Comparison of ENCODE assay signal across 31 cellular contexts in the genomic region with DNA sequence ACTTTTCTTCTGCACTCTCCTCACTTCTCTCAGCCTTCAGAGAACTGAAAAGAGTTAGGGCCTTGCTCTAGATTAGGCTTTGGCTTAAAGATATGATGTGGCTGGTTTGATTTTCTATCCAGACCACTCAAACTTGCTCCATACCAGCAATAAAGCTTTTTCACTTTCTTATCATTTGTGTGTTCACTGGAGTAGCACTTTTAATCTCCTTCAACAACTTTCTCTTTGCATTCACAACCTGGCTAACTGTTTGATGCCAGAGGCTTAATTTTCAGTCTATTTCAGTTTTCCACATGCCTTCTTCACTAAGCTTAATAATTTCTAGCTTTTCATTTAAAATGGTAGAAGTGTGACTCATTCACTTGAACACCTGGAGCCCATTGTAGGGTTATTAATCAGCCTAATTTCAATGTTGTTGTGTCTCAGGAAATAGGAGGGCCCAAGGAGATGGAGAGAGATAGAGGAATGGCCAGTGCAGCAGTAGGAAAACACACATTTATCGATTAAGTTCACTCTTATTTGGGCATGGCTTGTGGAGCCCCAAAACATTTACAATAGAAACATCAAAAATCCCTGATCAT. TPM values are rescaled to one million over a fixed set of nuclear protein-coding genes. Genes with fewer than 3 reads are reported as not detected.
DNase-seq lines count a peak whose midpoint lies in the region; ATAC-seq and TF ChIP-seq lines count a peak whose summit lies in the region.
"Had no signal": no experiment of that assay in that cellular context is flagged by ENCODE, and none has a peak within 500 bp of the region (broad histone marks: within the 10 kb centered on the region; RNA-seq: fewer than 3 reads in every experiment).

No MANE protein-coding gene starts in this region.

- H3K4me1 Mint-ChIP-seq in endothelial cell (ENCODE audit: unreplicated experiment), result peaks cover 3% of the 10 kb centered on the region

- H2BK12ac ChIP-seq in mesenchymal stem cell (ENCODE audit: low read length in 2 of 2), result no peak overlapping the region

- H3K4ac ChIP-seq in mesenchymal stem cell (ENCODE audit: low read depth in 1 of 2, low read length in 2 of 2), result no peak overlapping the region

- no peak overlapping the region for H3K4me2 ChIP-seq in mesenchymal stem cell (ENCODE audit: low read length, poor library complexity, severe bottlenecking)
- H3K4me2 ChIP-seq: PC-9 had no signal

- H3K14ac ChIP-seq in mesenchymal stem cell (ENCODE audit: low read length in 2 of 2), result no peak overlapping the region

- no peak overlapping the region for H2BK120ac ChIP-seq in mesenchymal stem cell (ENCODE audit: low read depth, low read length)

- H2AK5ac ChIP-seq in mesenchymal stem cell (ENCODE audit: low read length, severe bottlenecking), result no peak overlapping the region

- H3K36me3 Mint-ChIP-seq in endothelial cell (ENCODE audit: low read depth, unreplicated experiment), result peaks cover 2% of the 10 kb centered on the region
- H3K36me3 Mint-ChIP-seq: natural killer cell had no signal

- H3K4me1 ChIP-seq in RWPE2 (ENCODE audit: insufficient read depth, poor library complexity, severe bottlenecking), result peaks cover 9% of the 10 kb centered on the region
- H3K4me1 ChIP-seq in mesenchymal stem cell (ENCODE audit: control insufficient read depth, insufficient read depth, low read depth, low read length), result peaks cover 8% of the 10 kb centered on the region
- H3K4me1 ChIP-seq in adrenal gland (replicated peaks in 1 of 2), result peaks cover 5 to 6% of the 10 kb centered on the region in 2 donors
- H3K4me1 ChIP-seq: BE2C had no signal

- H3K79me1 ChIP-seq in mesenchymal stem cell (replicated peaks; ENCODE audit: low read length, poor library complexity, severe bottlenecking), result peaks cover 31% of the 10 kb centered on the region

- H3K27me3 ChIP-seq in RWPE2 (ENCODE audit: insufficient read depth, poor library complexity, severe bottlenecking) (no peaks in the 10 kb centered on the region), mesenchymal stem cell (ENCODE audit: control insufficient read depth in 1 of 2, insufficient read depth in 1 of 2, low read length in 2 of 2) (no peaks in the 10 kb centered on the region), adrenal gland (no peaks in the 10 kb centered on the region)
- H3K27me3 ChIP-seq: BE2C, esophagus squamous epithelium had no signal

- intact Hi-C loops in adrenal gland (cut with DNase I), result no loop called here

- no peak overlapping the region for H3K4me3 ChIP-seq in RWPE2 (ENCODE audit: severe bottlenecking)
- H3K4me3 ChIP-seq in mesenchymal stem cell (ENCODE audit: insufficient read depth in 1 of 2, low read depth in 1 of 2, low read length in 2 of 2), result no peak overlapping the region
- no peak overlapping the region for H3K4me3 ChIP-seq in adrenal gland
- H3K4me3 ChIP-seq: esophagus squamous epithelium, lower lobe of right lung, mucosa of descending colon, PC-9 had no signal

- TF ChIP-seq CTCF in RWPE2 (IDR thresholded peaks at IDR 0.05; ENCODE audit: poor library complexity, severe bottlenecking) (no peak), adrenal gland (IDR thresholded peaks at IDR 0.05) (no peak), endothelial cell (IDR thresholded peaks at IDR 0.05; ENCODE audit: unreplicated experiment) (no peak)

- no peak overlapping the region for H2BK15ac ChIP-seq in mesenchymal stem cell (ENCODE audit: low read depth, poor library complexity, severe bottlenecking)

- no peaks in the 10 kb centered on the region for H3K9me3 Mint-ChIP-seq in endothelial cell (ENCODE audit: unreplicated experiment)
- H3K9me3 Mint-ChIP-seq: activated T-cell treated with anti-CD3 and anti-CD28 coated beads, Interleukin-2, amount 50 U/mL, for 72 hours; CD8-positive, alpha-beta memory T cell; central memory CD8-positive, alpha-beta T cell; dendritic cell treated with granulocyte-macrophage colony-stimulating factor and Interleukin-4, amounts not matched to agents 40 ng/mL and 50 ng/mL, for 4 days; endodermal cell; natural killer cell; type B pancreatic cell had no signal

- H3K23ac ChIP-seq in mesenchymal stem cell (ENCODE audit: low read length in 2 of 2), result no peak overlapping the region

- ATAC-seq in GM18909 (IDR thresholded peaks at IDR 0.05; ENCODE audit: poor library complexity, unreplicated experiment) (peak; percentile 67), HG02759 (IDR thresholded peaks at IDR 0.05; ENCODE audit: unreplicated experiment) (peak; percentile 62), RWPE2 (ENCODE audit: low read depth) (peak; percentile 78), GM18498 (IDR thresholded peaks at IDR 0.05; ENCODE audit: unreplicated experiment) (no peak), GM21390 (IDR thresholded peaks at IDR 0.05; ENCODE audit: unreplicated experiment) (no peak)
- ATAC-seq: activated T-cell treated with anti-CD3 and anti-CD28 coated beads, Interleukin-2, amount 50 U/mL, for 72 hours; lower lobe of right lung; mucosa of descending colon; natural killer cell had no signal

- TF ChIP-seq POLR2A in adrenal gland (IDR thresholded peaks at IDR 0.05), result no peak

- no peak overlapping the region for H2AFZ ChIP-seq in mesenchymal stem cell (ENCODE audit: low read depth, low read length)
- H2AFZ ChIP-seq: PC-9 had no signal

- DNase-seq in RWPE2 (ENCODE audit: low spot score) (no peak), mesenchymal stem cell (no peak), adrenal gland (no peak), endothelial cell (ENCODE audit: low spot score) (no peak)
- DNase-seq: activated CD4-positive, alpha-beta T cell treated with anti-CD3 and anti-CD28 coated beads, Interleukin-2, amount 50 U/mL, for 48 hours; activated CD4-positive, CD25-positive, alpha-beta regulatory T cell treated with anti-CD3 and anti-CD28 coated beads, Interleukin-2, amount 50 U/mL, for 72 hours; activated T-cell treated with anti-CD3 and anti-CD28 coated beads, Interleukin-2, amount 50 U/mL, for 72 hours; BE2C; CD8-positive, alpha-beta memory T cell; esophagus squamous epithelium; foreskin melanocyte; KG1; kidney glomerular epithelial cell; lower lobe of right lung; mucosa of descending colon; natural killer cell; NCI-H2029 treated with DMSO at 0.1 percent for 48 hours; NCI-H2227 treated with DMSO at 0.1 percent for 48 hours; NCI-H69; PC-9; SHP77 treated with DMSO at 0.1 percent for 48 hours; small intestine; stimulated activated naive CD4-positive, alpha-beta T cell had no signal

- no peak overlapping the region for H3K27ac Mint-ChIP-seq in endothelial cell (ENCODE audit: unreplicated experiment)
- H3K27ac Mint-ChIP-seq: activated T-cell treated with anti-CD3 and anti-CD28 coated beads, Interleukin-2, amount 50 U/mL, for 72 hours; CD8-positive, alpha-beta memory T cell; dendritic cell treated with granulocyte-macrophage colony-stimulating factor and Interleukin-4, amounts not matched to agents 40 ng/mL and 50 ng/mL, for 4 days; endodermal cell; natural killer cell; type B pancreatic cell had no signal

- no peak overlapping the region for H4K8ac ChIP-seq in mesenchymal stem cell (ENCODE audit: low read length)

- no peak overlapping the region for H4K91ac ChIP-seq in mesenchymal stem cell (ENCODE audit: low read length)

- peaks cover 2% of the 10 kb centered on the region for H3K27me3 Mint-ChIP-seq in endothelial cell (ENCODE audit: unreplicated experiment)
- H3K27me3 Mint-ChIP-seq: central memory CD8-positive, alpha-beta T cell; dendritic cell treated with granulocyte-macrophage colony-stimulating factor and Interleukin-4, amounts not matched to agents 40 ng/mL and 50 ng/mL, for 4 days; type B pancreatic cell had no signal

- H3K27ac ChIP-seq in RWPE2 (ENCODE audit: poor library complexity, severe bottlenecking), result no peak overlapping the region
- H3K27ac ChIP-seq in mesenchymal stem cell (ENCODE audit: low read length, poor library complexity, severe bottlenecking), result peak overlapping the region; percentile 57
- H3K27ac ChIP-seq in adrenal gland, result no peak overlapping the region
- H3K27ac ChIP-seq: esophagus squamous epithelium, lower lobe of right lung, PC-9 had no signal

- H3K36me3 ChIP-seq in RWPE2 (ENCODE audit: low read depth) (no peaks in the 10 kb centered on the region; the same call in 1 of the 2 replicates), mesenchymal stem cell (ENCODE audit: control insufficient read depth in 1 of 2, insufficient read depth in 2 of 2, low read depth in 1 of 2, low read length in 2 of 2) (peaks cover 4 to 5% of the 10 kb centered on the region in 2 experiments), adrenal gland (replicated peaks in 1 of 2) (peaks cover 0 to 4% of the 10 kb centered on the region in 2 donors)
- H3K36me3 ChIP-seq: BE2C had no signal

- no peak overlapping the region for H3K18ac ChIP-seq in mesenchymal stem cell (ENCODE audit: low read depth in 1 of 2, low read length in 2 of 2)

- WGBS in mesenchymal stem cell, result no CpG with 5 or more reads among the region's 1 CpG
- 91 to 97% (median 94%) methylated on average over 1 of the region's 1 CpG for WGBS in adrenal gland, 4 donors

- H3K9me3 ChIP-seq in RWPE2 (ENCODE audit: severe bottlenecking) (no peaks in the 10 kb centered on the region), mesenchymal stem cell (ENCODE audit: control insufficient read depth, low read length) (no peaks in the 10 kb centered on the region), adrenal gland (replicated peaks in 1 of 3) (no peaks in the 10 kb centered on the region)
- H3K9me3 ChIP-seq: BE2C, esophagus squamous epithelium, lower lobe of right lung, mucosa of descending colon had no signal

- no peak overlapping the region for H3K9ac ChIP-seq in mesenchymal stem cell (ENCODE audit: low read length)

- H3K4me3 Mint-ChIP-seq in endothelial cell (ENCODE audit: unreplicated experiment), result no peak overlapping the region
- H3K4me3 Mint-ChIP-seq: activated T-cell treated with anti-CD3 and anti-CD28 coated beads, Interleukin-2, amount 50 U/mL, for 72 hours; central memory CD8-positive, alpha-beta T cell; dendritic cell treated with granulocyte-macrophage colony-stimulating factor and Interleukin-4, amounts not matched to agents 40 ng/mL and 50 ng/mL, for 4 days; endodermal cell; natural killer cell; type B pancreatic cell had no signal

- no peak overlapping the region for H2BK5ac ChIP-seq in mesenchymal stem cell (ENCODE audit: low read depth, low read length, poor library complexity, severe bottlenecking)

RNA-seq across cellular contexts. Expression of gene ATPSCKMT, which starts 5.9 kb away (rescaled TPM):
- 14.0 TPM for polyA plus RNA-seq in mesenchymal stem cell (2013, experiment 1 of 2)
- 14.3 TPM for polyA plus RNA-seq in mesenchymal stem cell (2013, experiment 2 of 2)
- 10 to 100 TPM; 11.4 to 41.1 (median 23.5) TPM for total RNA-seq in adrenal gland
- 10 to 100 TPM; 13.7 to 26.5 (median 14.9) TPM for polyA plus RNA-seq in adrenal gland
- 14.4 TPM for total RNA-seq in endothelial cell (ENCODE audit: unreplicated experiment)

RNA-seq across cellular contexts. Expression of gene CCT5, which starts 6.3 kb away (rescaled TPM):
- 121 TPM for polyA plus RNA-seq in mesenchymal stem cell (2013, experiment 1 of 2)
- 123 TPM for polyA plus RNA-seq in mesenchymal stem cell (2013, experiment 2 of 2)
- total RNA-seq in adrenal gland (100 to 1,000 TPM; 116 to 222 (median 151) TPM), endothelial cell (ENCODE audit: unreplicated experiment) (244 TPM)
- polyA plus RNA-seq in adrenal gland, result 100 to 1,000 TPM in 2 of 3 donors, 10 to 100 TPM in 1; 81.3 to 403 (median 126) TPM

Comparison
In these comparisons a context has a peak if more than half of its experiments do, and no peak if none do; other contexts are left out.
1. ATAC-seq: peak in GM18909 (single experiment), HG02759 (single experiment) and RWPE2 (single experiment); none in GM18498 (single experiment) and GM21390 (single experiment).